ENCODE assay signal across 9 cellular contexts in genomic region chr5:157516626-157517325, GRCh38. TPM values are rescaled to one million over a fixed set of nuclear protein-coding genes. Genes with fewer than 3 reads are reported as not detected.
DNase-seq lines count a peak whose midpoint lies in the region; ATAC-seq, FAIRE-seq and TF ChIP-seq lines count a peak whose summit lies in the region.
"Had no signal": no experiment of that assay in that cellular context is flagged by ENCODE, and none has a peak within 500 bp of the region (broad histone marks: within the 10 kb centered on the region; RNA-seq: fewer than 3 reads in every experiment).

No MANE protein-coding gene starts in this region.

- POLR2A ChIA-PET in A549 (lab: Yijun Ruan, JAX): interaction anchor here (0.6 to 1.2 kb wide), 2 partner anchors 58 to 59 kb away, joined by 3 to 4 read pairs; partner anchors contain the start of gene ADAM19

- no peak for TF ChIP-seq POLR2A in A549 (IDR thresholded peaks at IDR 0.05; ENCODE audit: low read length)

- H3K27ac ChIP-seq in A549 (peak overlapping the region; percentile 64 to 79), muscle layer of duodenum (ENCODE audit: low read length) (peak overlapping the region; percentile 87)

- peak; percentile 24 to 52 for DNase-seq in A549 (ENCODE audit: low read depth in 1 of 2, low spot score in 1 of 2)
- peak; percentile 96 for DNase-seq in MG63
- DNase-seq in endothelial cell (ENCODE audit: low spot score): no peak
- no peak for DNase-seq in globus pallidus (ENCODE audit: low spot score)
- no peak for DNase-seq in activated gamma-delta T cell treated with Interleukin-2 at 50 U/mL for 16 hours
- DNase-seq in activated CD4-positive, alpha-beta T cell treated with anti-CD3 and anti-CD28 coated beads for 48 hours: no peak
- DNase-seq in middle frontal gyrus (ENCODE audit: extremely low spot score, low spot score): no peak

- WGBS in A549 (ENCODE audit: missing lambda C conversion rate): 53% methylated on average over 5 of the region's 5 CpGs

- peaks cover 6% of the 10 kb centered on the region for H3K4me1 Mint-ChIP-seq in endothelial cell (ENCODE audit: unreplicated experiment)

- H3K4me1 ChIP-seq in A549 (peaks cover 40% of the 10 kb centered on the region), muscle layer of duodenum (ENCODE audit: control insufficient read depth in 1 of 2, insufficient read depth in 2 of 2, low read length in 2 of 2) (peaks cover 15 to 30% of the 10 kb centered on the region in 2 donors)

- TF ChIP-seq RAD21 in A549 (conservative IDR thresholded peaks at IDR 0.05 in 1 of 2, IDR thresholded peaks at IDR 0.05 in 1 of 2): no peak

- H3K4me3 ChIP-seq in A549: no peak overlapping the region
- H3K4me3 ChIP-seq in MG63: no peak overlapping the region
- H3K4me3 ChIP-seq in muscle layer of duodenum (ENCODE audit: low read depth in 1 of 2, low read length in 2 of 2): no peak overlapping the region

- H3K27me3 ChIP-seq in MG63 (no peaks in the 10 kb centered on the region), muscle layer of duodenum (ENCODE audit: low read depth, low read length) (no peaks in the 10 kb centered on the region)

- H3K9me3 Mint-ChIP-seq in endothelial cell (ENCODE audit: unreplicated experiment): no peaks in the 10 kb centered on the region
- H3K9me3 Mint-ChIP-seq: stimulated activated naive CD8-positive, alpha-beta T cell treated with anti-CD3 and anti-CD28 coated beads, Interleukin-15, Interleukin-2, amounts not matched to agents 100 ng/mL and 50 ng/mL, for 24 hours had no signal

- H3K9me3 ChIP-seq in A549 (no peaks in the 10 kb centered on the region), MG63 (no peaks in the 10 kb centered on the region), muscle layer of duodenum (ENCODE audit: control insufficient read depth in 1 of 2, low read length in 2 of 2) (no peaks in the 10 kb centered on the region)

- TF ChIP-seq CTCF in A549 (IDR thresholded peaks at IDR 0.05) (no peak), endothelial cell (IDR thresholded peaks at IDR 0.05; ENCODE audit: unreplicated experiment) (no peak)

- peak overlapping the region; percentile 60 for H3K4me2 ChIP-seq in A549

- CTCF ChIA-PET in A549 (lab: Yijun Ruan, JAX): interaction anchor here (0.6 to 2.3 kb wide), 5 partner anchors 39 to 227 kb away, joined by 3 to 8 read pairs (median 6); partner anchors contain the start of gene LSM11

- H3K36me3 ChIP-seq in MG63: peaks cover 26% of the 10 kb centered on the region
- peaks cover 22 to 26% of the 10 kb centered on the region in 2 donors for H3K36me3 ChIP-seq in muscle layer of duodenum (ENCODE audit: control insufficient read depth in 1 of 2, insufficient read depth in 2 of 2, low read length in 2 of 2)

- H3K27ac Mint-ChIP-seq in endothelial cell (ENCODE audit: unreplicated experiment): no peak overlapping the region
- H3K27ac Mint-ChIP-seq: stimulated activated naive CD8-positive, alpha-beta T cell treated with anti-CD3 and anti-CD28 coated beads, Interleukin-15, Interleukin-2, amounts not matched to agents 100 ng/mL and 50 ng/mL, for 24 hours had no signal

- no peak for TF ChIP-seq EP300 in A549 (IDR thresholded peaks at IDR 0.05)

- H3K27me3 Mint-ChIP-seq in endothelial cell (ENCODE audit: unreplicated experiment): peaks cover 8% of the 10 kb centered on the region
- H3K27me3 Mint-ChIP-seq: stimulated activated naive CD8-positive, alpha-beta T cell treated with anti-CD3 and anti-CD28 coated beads, Interleukin-15, Interleukin-2, amounts not matched to agents 100 ng/mL and 50 ng/mL, for 24 hours had no signal

- H3K36me3 Mint-ChIP-seq in endothelial cell (ENCODE audit: low read depth, unreplicated experiment): peaks cover 55% of the 10 kb centered on the region

- FAIRE-seq in A549 (lab: Jason Lieb, UNC): no peak

- ATAC-seq in A549: peak; percentile 70 to 85; a peak in 5 of 6 replicates

- peak overlapping the region; percentile 6 for H3K4me3 Mint-ChIP-seq in endothelial cell (ENCODE audit: unreplicated experiment)
- H3K4me3 Mint-ChIP-seq: stimulated activated naive CD8-positive, alpha-beta T cell treated with anti-CD3 and anti-CD28 coated beads, Interleukin-15, Interleukin-2, amounts not matched to agents 100 ng/mL and 50 ng/mL, for 24 hours had no signal

TF ChIP-seq in A549, 52 proteins besides CTCF, POLR2A, EP300 and RAD21:
- TF ChIP-seq HDAC2 (IDR thresholded peaks at IDR 0.05) (no peak), CHD2 (IDR thresholded peaks at IDR 0.05; ENCODE audit: low read length, partially characterized antibody) (no peak), MAX (IDR thresholded peaks at IDR 0.05) (0 out of 2 replicates have a peak, but pooled peaks have one; percentile 16), FOSB (CRISPR knock-in tag; IDR thresholded peaks at IDR 0.05) (no peak), ATOH8 (CRISPR knock-in tag; IDR thresholded peaks at IDR 0.05; ENCODE audit: low read depth) (no peak)

RNA-seq across cellular contexts. Expression of gene NIPAL4, which starts 56.8 kb away (rescaled TPM):
- polyA plus RNA-seq in A549 (2011; rRNA removed) (8.6 and 9.5 TPM in 2 replicates), A549 (2017; fragmentation: RNase III; extraction: RNeasy Plus Mini Kit Qiagen cat#74134 plus additional on column Dnase treatment) (8.8 to 10.2 TPM (median 8.9 TPM) in 3 replicates)
- 7.3 and 10.2 TPM in 2 replicates for polyA plus RNA-seq in A549 (2012; cell fraction: cytosol; rRNA removed)
- polyA plus RNA-seq in A549 (2012; cell fraction: nucleus; rRNA removed): 9.0 and 10.7 TPM in 2 replicates
- polyA minus RNA-seq in A549 (2011; rRNA and poly(A)+ RNA removed): 9.1 and 13.1 TPM in 2 replicates
- not detected in 2 replicates for total RNA-seq in MG63 (2014; rRNA removed; shearing (Covaris generic); ENCODE audit: low replicate concordance)
- not detected for total RNA-seq in endothelial cell (ENCODE audit: unreplicated experiment)

RNA-seq across cellular contexts. Expression of gene ADAM19, which starts 58.8 kb away (rescaled TPM):
- 7.7 and 9.7 TPM in 2 replicates for polyA plus RNA-seq in A549 (2011; rRNA removed)
- 4.1 and 5.3 TPM in 2 replicates for polyA plus RNA-seq in A549 (2012; cell fraction: cytosol; rRNA removed)
- 7.5 and 9.8 TPM in 2 replicates for polyA plus RNA-seq in A549 (2012; cell fraction: nucleus; rRNA removed)
- polyA plus RNA-seq in A549 (2017; fragmentation: RNase III; extraction: RNeasy Plus Mini Kit Qiagen cat#74134 plus additional on column Dnase treatment): 13.1 to 17.5 TPM (median 15.2 TPM) in 3 replicates
- 16.7 and 17.4 TPM in 2 replicates for polyA minus RNA-seq in A549 (2011; rRNA and poly(A)+ RNA removed)
- total RNA-seq in MG63 (2014; rRNA removed; shearing (Covaris generic); ENCODE audit: low replicate concordance): 10.6 and 16.4 TPM in 2 replicates
- total RNA-seq in endothelial cell (ENCODE audit: unreplicated experiment): 176 TPM

Comparison
In these comparisons a context has a peak if more than half of its experiments do, and no peak if none do; other contexts are left out.
1. DNase-seq: peak in A549 (2 of 2) and MG63 (single experiment); none in endothelial cell (single experiment), globus pallidus (single experiment), activated gamma-delta T cell treated with Interleukin-2 at 50 U/mL for 16 hours (single experiment), activated CD4-positive, alpha-beta T cell treated with anti-CD3 and anti-CD28 coated beads for 48 hours (single experiment) and middle frontal gyrus (single experiment).
2. RNA of gene ADAM19, which starts 58.8 kb away (total RNA-seq): 176 TPM in endothelial cell (single experiment); 10.6 to 16.4 TPM in MG63; every median in the first group is over 10 times any median in the second.